Comparison of ENCODE assay signal across 12 cellular contexts in the genomic region with DNA sequence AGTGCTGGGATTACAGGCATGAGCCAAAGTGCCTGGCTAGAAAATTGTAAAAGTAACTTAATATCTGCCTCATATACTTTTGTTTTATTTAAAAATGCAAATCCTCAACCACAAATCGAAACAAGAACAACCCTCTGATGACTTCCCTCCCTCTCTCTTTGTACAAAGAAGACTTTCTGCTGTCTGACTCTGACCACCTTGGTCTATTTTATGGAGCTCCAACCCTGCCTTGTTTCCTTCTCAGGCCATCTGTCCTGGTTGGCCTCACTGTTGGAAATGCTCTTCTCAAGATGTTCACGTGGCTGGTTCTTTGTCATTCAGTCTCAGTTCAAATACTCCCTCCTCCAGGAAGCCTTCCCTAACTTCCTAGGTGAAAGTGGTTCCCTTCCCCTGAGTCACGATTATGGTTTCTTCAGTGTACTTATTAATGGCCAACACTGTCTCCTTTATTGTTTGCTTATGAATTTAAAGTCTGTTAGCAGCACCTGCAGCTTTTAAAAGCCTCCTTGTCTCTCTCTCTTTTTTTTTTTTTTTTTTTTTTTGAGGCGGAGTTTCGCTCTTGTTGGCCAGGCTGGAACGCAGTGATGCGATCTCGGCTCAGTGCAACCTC.
"Had no signal": no experiment of that assay in that cellular context is flagged by ENCODE, and none has a peak within 500 bp of the region (broad histone marks: within the 10 kb centered on the region; RNA-seq: fewer than 3 reads in every experiment).

No MANE protein-coding gene starts in this region.

- H3K4me3 Mint-ChIP-seq: nephron had no signal

- H3K27me3 ChIP-seq: adrenal gland, foreskin keratinocyte, heart left ventricle, sigmoid colon, suprapubic skin had no signal

- H3K27ac ChIP-seq: adrenal gland, foreskin keratinocyte, heart left ventricle, left ventricle myocardium inferior, sigmoid colon, suprapubic skin had no signal

- H3K4me1 ChIP-seq: adrenal gland, sigmoid colon, suprapubic skin had no signal

- ATAC-seq: activated CD4-positive, CD25-positive, alpha-beta regulatory T cell treated with anti-CD3 and anti-CD28 coated beads, Interleukin-2, amount 50 U/mL, for 24 hours; foreskin keratinocyte; heart left ventricle had no signal

- H3K4me3 ChIP-seq: adrenal gland, heart left ventricle, left ventricle myocardium inferior, sigmoid colon, suprapubic skin had no signal

- H3K27ac Mint-ChIP-seq: nephron had no signal

- DNase-seq: activated naive CD4-positive, alpha-beta T cell treated with anti-CD3 and anti-CD28 coated beads, Interleukin-2, amount 50 U/mL, for 16 hours; activated T-cell treated with anti-CD3 and anti-CD28 coated beads, Interleukin-2, amount 50 U/mL, for 1 hour; adrenal gland; foreskin keratinocyte; heart left ventricle; left ventricle myocardium inferior; mesendoderm; sigmoid colon; stimulated activated naive CD4-positive, alpha-beta T cell had no signal

- H3K36me3 ChIP-seq: adrenal gland, heart left ventricle, left ventricle myocardium inferior, sigmoid colon, suprapubic skin had no signal
